ENCODE assay signal across 1 cellular context in the genomic region with DNA sequence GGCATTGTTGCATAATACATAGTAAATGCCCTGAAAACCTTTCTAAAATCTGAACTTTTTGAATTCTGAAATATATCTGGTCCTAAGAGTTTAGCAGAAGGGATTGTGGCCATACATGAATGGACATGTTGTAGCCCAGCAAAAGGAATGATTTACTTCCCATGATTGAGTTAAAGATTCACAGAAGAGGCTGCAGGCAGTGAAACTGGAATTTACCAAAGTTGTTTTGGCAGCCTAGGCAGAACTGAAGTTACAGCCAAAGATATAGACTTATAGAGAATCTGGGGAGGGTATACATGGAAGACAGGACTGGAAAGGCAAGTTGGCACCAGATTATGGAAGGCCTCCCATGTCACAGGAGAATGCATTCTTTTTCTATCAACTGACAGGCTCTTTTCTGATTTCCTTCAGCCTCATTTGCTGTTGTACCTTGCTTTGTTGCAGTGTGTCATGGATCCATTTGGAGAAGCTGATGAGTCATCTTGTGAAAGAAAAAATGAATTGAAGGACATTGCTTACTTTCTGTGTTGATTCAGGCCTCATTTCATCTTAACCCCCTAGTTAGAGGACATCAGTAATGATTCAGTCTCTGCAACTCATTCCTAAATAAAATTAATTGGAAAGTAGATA.
TF ChIP-seq lines count a peak whose summit lies in the region.

No MANE protein-coding gene starts in this region.

TF ChIP-seq in SK-N-SH, 30 proteins besides CTCF, POLR2A, EP300 and RAD21 (continued from another document):
- TF ChIP-seq, protein P1, sequence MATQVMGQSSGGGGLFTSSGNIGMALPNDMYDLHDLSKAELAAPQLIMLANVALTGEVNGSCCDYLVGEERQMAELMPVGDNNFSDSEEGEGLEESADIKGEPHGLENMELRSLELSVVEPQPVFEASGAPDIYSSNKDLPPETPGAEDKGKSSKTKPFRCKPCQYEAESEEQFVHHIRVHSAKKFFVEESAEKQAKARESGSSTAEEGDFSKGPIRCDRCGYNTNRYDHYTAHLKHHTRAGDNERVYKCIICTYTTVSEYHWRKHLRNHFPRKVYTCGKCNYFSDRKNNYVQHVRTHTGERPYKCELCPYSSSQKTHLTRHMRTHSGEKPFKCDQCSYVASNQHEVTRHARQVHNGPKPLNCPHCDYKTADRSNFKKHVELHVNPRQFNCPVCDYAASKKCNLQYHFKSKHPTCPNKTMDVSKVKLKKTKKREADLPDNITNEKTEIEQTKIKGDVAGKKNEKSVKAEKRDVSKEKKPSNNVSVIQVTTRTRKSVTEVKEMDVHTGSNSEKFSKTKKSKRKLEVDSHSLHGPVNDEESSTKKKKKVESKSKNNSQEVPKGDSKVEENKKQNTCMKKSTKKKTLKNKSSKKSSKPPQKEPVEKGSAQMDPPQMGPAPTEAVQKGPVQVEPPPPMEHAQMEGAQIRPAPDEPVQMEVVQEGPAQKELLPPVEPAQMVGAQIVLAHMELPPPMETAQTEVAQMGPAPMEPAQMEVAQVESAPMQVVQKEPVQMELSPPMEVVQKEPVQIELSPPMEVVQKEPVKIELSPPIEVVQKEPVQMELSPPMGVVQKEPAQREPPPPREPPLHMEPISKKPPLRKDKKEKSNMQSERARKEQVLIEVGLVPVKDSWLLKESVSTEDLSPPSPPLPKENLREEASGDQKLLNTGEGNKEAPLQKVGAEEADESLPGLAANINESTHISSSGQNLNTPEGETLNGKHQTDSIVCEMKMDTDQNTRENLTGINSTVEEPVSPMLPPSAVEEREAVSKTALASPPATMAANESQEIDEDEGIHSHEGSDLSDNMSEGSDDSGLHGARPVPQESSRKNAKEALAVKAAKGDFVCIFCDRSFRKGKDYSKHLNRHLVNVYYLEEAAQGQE (IDR thresholded peaks at IDR 0.05; ENCODE audit: low read depth, low read length) = no peak
- TF ChIP-seq, protein P2, sequence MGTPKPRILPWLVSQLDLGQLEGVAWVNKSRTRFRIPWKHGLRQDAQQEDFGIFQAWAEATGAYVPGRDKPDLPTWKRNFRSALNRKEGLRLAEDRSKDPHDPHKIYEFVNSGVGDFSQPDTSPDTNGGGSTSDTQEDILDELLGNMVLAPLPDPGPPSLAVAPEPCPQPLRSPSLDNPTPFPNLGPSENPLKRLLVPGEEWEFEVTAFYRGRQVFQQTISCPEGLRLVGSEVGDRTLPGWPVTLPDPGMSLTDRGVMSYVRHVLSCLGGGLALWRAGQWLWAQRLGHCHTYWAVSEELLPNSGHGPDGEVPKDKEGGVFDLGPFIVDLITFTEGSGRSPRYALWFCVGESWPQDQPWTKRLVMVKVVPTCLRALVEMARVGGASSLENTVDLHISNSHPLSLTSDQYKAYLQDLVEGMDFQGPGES (IDR thresholded peaks at IDR 0.05; ENCODE audit: low read depth, low read length) = no peak
- TF ChIP-seq RFX5 (IDR thresholded peaks at IDR 0.05; ENCODE audit: low read length) (no peak), TCF12 (IDR thresholded peaks at IDR 0.05) (peak; percentile 13; the same call in 1 of the 2 replicates), ELF1 (IDR thresholded peaks at IDR 0.05) (no peak), RXRA (IDR thresholded peaks at IDR 0.05; ENCODE audit: borderline replicate concordance, low read depth) (no peak), NRF1 (IDR thresholded peaks at IDR 0.05; ENCODE audit: low read depth, low read length) (no peak), NFIC (IDR thresholded peaks at IDR 0.05; ENCODE audit: borderline replicate concordance) (0 out of 2 replicates have a peak, but pooled peaks have one; percentile 36), FOSL2 (IDR thresholded peaks at IDR 0.05; ENCODE audit: borderline replicate concordance, low read depth) (peak; percentile 94)
- TF ChIP-seq, protein P3, sequence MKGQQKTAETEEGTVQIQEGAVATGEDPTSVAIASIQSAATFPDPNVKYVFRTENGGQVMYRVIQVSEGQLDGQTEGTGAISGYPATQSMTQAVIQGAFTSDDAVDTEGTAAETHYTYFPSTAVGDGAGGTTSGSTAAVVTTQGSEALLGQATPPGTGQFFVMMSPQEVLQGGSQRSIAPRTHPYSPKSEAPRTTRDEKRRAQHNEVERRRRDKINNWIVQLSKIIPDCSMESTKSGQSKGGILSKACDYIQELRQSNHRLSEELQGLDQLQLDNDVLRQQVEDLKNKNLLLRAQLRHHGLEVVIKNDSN (IDR thresholded peaks at IDR 0.05; ENCODE audit: borderline replicate concordance, low read depth) = no peak
TF ChIP-seq in SK-N-SH: peak in this region for 5.
